ENCODE assay signal across 2 cellular contexts in the genomic region with DNA sequence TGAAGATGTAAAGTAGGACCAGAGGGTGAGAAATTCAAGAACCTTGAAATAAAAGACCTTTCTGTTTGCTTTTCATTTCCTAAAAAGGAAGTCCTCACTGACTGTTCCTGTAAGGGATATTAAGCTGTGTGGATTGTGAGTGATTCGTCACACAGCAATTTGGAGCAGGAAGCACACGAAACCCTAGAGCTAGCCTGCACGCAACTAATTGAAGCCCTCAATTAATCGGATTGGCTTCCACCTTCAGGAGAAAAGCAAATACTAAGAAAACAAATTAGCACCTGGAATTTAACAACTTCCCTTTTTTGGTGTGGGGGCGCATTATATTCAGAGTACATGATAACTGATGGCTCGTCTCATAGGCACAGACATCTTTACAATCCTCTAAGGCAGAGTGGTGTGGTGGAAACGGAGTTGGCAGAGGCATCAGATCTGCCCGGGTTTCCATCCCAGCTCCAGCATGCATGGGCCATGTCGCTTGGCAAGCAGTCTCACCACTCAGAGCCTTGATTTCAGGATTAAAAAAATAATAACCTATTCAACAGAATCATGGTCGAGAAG.
A peak's percentile ranks its signal among the peaks of the same experiment; 100 is the strongest.
TF ChIP-seq lines count a peak whose summit lies in the region.

No MANE protein-coding gene starts in this region.

TF ChIP-seq in HEK293, 187 proteins besides CTCF, POLR2A, EP300 and RAD21 (continued from another document and continues in another):
- TF ChIP-seq, protein P1, sequence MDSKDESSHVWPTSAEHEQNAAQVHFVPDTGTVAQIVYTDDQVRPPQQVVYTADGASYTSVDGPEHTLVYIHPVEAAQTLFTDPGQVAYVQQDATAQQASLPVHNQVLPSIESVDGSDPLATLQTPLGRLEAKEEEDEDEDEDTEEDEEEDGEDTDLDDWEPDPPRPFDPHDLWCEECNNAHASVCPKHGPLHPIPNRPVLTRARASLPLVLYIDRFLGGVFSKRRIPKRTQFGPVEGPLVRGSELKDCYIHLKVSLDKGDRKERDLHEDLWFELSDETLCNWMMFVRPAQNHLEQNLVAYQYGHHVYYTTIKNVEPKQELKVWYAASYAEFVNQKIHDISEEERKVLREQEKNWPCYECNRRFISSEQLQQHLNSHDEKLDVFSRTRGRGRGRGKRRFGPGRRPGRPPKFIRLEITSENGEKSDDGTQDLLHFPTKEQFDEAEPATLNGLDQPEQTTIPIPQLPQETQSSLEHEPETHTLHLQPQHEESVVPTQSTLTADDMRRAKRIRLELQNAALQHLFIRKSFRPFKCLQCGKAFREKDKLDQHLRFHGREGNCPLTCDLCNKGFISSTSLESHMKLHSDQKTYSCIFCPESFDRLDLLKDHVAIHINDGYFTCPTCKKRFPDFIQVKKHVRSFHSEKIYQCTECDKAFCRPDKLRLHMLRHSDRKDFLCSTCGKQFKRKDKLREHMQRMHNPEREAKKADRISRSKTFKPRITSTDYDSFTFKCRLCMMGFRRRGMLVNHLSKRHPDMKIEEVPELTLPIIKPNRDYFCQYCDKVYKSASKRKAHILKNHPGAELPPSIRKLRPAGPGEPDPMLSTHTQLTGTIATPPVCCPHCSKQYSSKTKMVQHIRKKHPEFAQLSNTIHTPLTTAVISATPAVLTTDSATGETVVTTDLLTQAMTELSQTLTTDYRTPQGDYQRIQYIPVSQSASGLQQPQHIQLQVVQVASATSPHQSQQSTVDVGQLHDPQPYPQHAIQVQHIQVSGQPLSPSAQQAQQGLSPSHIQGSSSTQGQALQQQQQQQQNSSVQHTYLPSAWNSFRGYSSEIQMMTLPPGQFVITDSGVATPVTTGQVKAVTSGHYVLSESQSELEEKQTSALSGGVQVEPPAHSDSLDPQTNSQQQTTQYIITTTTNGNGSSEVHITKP (tag by site-specific recombination; IDR thresholded peaks at IDR 0.05), result 0 out of 2 replicates have a peak, but pooled peaks have one; percentile 9
- TF ChIP-seq, protein P2, sequence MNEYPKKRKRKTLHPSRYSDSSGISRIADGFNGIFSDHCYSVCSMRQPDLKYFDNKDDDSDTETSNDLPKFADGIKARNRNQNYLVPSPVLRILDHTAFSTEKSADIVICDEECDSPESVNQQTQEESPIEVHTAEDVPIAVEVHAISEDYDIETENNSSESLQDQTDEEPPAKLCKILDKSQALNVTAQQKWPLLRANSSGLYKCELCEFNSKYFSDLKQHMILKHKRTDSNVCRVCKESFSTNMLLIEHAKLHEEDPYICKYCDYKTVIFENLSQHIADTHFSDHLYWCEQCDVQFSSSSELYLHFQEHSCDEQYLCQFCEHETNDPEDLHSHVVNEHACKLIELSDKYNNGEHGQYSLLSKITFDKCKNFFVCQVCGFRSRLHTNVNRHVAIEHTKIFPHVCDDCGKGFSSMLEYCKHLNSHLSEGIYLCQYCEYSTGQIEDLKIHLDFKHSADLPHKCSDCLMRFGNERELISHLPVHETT (tag by site-specific recombination; IDR thresholded peaks at IDR 0.05), result peak; percentile 11; the same call in 1 of the 2 replicates
- peak; percentile 80 for TF ChIP-seq BCL11A (tag by site-specific recombination; IDR thresholded peaks at IDR 0.05; ENCODE audit: low read depth)
- no peak for TF ChIP-seq YY1 (tag by site-specific recombination; IDR thresholded peaks at IDR 0.05)
- TF ChIP-seq SP3 (tag by site-specific recombination; IDR thresholded peaks at IDR 0.05), result 0 out of 2 replicates have a peak, but pooled peaks have one; percentile 7
- TF ChIP-seq, protein P3, sequence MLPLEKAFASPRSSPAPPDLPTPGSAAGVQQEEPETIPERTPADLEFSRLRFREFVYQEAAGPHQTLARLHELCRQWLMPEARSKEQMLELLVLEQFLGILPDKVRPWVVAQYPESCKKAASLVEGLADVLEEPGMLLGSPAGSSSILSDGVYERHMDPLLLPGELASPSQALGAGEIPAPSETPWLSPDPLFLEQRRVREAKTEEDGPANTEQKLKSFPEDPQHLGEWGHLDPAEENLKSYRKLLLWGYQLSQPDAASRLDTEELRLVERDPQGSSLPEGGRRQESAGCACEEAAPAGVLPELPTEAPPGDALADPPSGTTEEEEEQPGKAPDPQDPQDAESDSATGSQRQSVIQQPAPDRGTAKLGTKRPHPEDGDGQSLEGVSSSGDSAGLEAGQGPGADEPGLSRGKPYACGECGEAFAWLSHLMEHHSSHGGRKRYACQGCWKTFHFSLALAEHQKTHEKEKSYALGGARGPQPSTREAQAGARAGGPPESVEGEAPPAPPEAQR (tag by site-specific recombination; IDR thresholded peaks at IDR 0.05), result no peak
- TF ChIP-seq, protein P4, sequence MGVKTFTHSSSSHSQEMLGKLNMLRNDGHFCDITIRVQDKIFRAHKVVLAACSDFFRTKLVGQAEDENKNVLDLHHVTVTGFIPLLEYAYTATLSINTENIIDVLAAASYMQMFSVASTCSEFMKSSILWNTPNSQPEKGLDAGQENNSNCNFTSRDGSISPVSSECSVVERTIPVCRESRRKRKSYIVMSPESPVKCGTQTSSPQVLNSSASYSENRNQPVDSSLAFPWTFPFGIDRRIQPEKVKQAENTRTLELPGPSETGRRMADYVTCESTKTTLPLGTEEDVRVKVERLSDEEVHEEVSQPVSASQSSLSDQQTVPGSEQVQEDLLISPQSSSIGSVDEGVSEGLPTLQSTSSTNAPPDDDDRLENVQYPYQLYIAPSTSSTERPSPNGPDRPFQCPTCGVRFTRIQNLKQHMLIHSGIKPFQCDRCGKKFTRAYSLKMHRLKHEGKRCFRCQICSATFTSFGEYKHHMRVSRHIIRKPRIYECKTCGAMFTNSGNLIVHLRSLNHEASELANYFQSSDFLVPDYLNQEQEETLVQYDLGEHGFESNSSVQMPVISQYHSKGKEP (tag by site-specific recombination; IDR thresholded peaks at IDR 0.05), result peak; percentile 7; the same call in 1 of the 2 replicates
- TF ChIP-seq ZNF561 (tag by site-specific recombination; IDR thresholded peaks at IDR 0.05; ENCODE audit: borderline replicate concordance), result no peak
- TF ChIP-seq ZEB2 (tag by site-specific recombination; IDR thresholded peaks at IDR 0.05), result no peak
- TF ChIP-seq, protein P5, sequence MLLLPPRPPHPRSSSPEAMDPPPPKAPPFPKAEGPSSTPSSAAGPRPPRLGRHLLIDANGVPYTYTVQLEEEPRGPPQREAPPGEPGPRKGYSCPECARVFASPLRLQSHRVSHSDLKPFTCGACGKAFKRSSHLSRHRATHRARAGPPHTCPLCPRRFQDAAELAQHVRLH (tag by site-specific recombination; IDR thresholded peaks at IDR 0.05), result no peak
- no peak for TF ChIP-seq SCRT2 (tag by site-specific recombination; IDR thresholded peaks at IDR 0.05)
- TF ChIP-seq ZNF184 (tag by site-specific recombination; IDR thresholded peaks at IDR 0.05), result peak; percentile 86
- TF ChIP-seq ZNF138 (tag by site-specific recombination; IDR thresholded peaks at IDR 0.05; ENCODE audit: borderline replicate concordance), result no peak
- TF ChIP-seq OSR2 (tag by site-specific recombination; IDR thresholded peaks at IDR 0.05), result peak; percentile 84
- TF ChIP-seq GLIS1 (tag by site-specific recombination; IDR thresholded peaks at IDR 0.05), result peak; percentile 33; the same call in 1 of the 2 replicates
- TF ChIP-seq ZNF600 (tag by site-specific recombination; IDR thresholded peaks at IDR 0.05), result peak; percentile 17; the same call in 1 of the 2 replicates
- TF ChIP-seq GLI2 (tag by site-specific recombination; IDR thresholded peaks at IDR 0.05; ENCODE audit: borderline replicate concordance, low read depth), result no peak

TF ChIP-seq in SK-N-SH, 30 proteins besides CTCF, POLR2A, EP300 and RAD21 (continued from another document):
- no peak for TF ChIP-seq EZH2phosphoT487 (IDR thresholded peaks at IDR 0.05; ENCODE audit: borderline replicate concordance, low read depth)
- TF ChIP-seq MEF2A (IDR thresholded peaks at IDR 0.05; ENCODE audit: borderline replicate concordance, low read depth), result no peak
- TF ChIP-seq NRF1 (IDR thresholded peaks at IDR 0.05; ENCODE audit: low read depth, low read length), result no peak
- no peak for TF ChIP-seq RCOR1 (IDR thresholded peaks at IDR 0.05; ENCODE audit: low read length)
- TF ChIP-seq, protein P6, sequence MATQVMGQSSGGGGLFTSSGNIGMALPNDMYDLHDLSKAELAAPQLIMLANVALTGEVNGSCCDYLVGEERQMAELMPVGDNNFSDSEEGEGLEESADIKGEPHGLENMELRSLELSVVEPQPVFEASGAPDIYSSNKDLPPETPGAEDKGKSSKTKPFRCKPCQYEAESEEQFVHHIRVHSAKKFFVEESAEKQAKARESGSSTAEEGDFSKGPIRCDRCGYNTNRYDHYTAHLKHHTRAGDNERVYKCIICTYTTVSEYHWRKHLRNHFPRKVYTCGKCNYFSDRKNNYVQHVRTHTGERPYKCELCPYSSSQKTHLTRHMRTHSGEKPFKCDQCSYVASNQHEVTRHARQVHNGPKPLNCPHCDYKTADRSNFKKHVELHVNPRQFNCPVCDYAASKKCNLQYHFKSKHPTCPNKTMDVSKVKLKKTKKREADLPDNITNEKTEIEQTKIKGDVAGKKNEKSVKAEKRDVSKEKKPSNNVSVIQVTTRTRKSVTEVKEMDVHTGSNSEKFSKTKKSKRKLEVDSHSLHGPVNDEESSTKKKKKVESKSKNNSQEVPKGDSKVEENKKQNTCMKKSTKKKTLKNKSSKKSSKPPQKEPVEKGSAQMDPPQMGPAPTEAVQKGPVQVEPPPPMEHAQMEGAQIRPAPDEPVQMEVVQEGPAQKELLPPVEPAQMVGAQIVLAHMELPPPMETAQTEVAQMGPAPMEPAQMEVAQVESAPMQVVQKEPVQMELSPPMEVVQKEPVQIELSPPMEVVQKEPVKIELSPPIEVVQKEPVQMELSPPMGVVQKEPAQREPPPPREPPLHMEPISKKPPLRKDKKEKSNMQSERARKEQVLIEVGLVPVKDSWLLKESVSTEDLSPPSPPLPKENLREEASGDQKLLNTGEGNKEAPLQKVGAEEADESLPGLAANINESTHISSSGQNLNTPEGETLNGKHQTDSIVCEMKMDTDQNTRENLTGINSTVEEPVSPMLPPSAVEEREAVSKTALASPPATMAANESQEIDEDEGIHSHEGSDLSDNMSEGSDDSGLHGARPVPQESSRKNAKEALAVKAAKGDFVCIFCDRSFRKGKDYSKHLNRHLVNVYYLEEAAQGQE (IDR thresholded peaks at IDR 0.05; ENCODE audit: low read depth, low read length), result no peak
- peak; percentile 68 for TF ChIP-seq JUND (IDR thresholded peaks at IDR 0.05)
- TF ChIP-seq RXRA (IDR thresholded peaks at IDR 0.05; ENCODE audit: borderline replicate concordance, low read depth), result no peak
- TF ChIP-seq MXI1 (IDR thresholded peaks at IDR 0.05; ENCODE audit: low read depth, low read length), result no peak
- TF ChIP-seq YY1 (IDR thresholded peaks at IDR 0.05; ENCODE audit: low read depth), result no peak
- no peak for TF ChIP-seq RFX5 (IDR thresholded peaks at IDR 0.05; ENCODE audit: low read length)
- no peak for TF ChIP-seq FOXM1 (IDR thresholded peaks at IDR 0.05; ENCODE audit: low read depth)
- TF ChIP-seq, protein P7, sequence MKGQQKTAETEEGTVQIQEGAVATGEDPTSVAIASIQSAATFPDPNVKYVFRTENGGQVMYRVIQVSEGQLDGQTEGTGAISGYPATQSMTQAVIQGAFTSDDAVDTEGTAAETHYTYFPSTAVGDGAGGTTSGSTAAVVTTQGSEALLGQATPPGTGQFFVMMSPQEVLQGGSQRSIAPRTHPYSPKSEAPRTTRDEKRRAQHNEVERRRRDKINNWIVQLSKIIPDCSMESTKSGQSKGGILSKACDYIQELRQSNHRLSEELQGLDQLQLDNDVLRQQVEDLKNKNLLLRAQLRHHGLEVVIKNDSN (IDR thresholded peaks at IDR 0.05; ENCODE audit: borderline replicate concordance, low read depth), result no peak
- peak; percentile 24; the same call in 1 of the 2 replicates for TF ChIP-seq TCF12 (IDR thresholded peaks at IDR 0.05)
- TF ChIP-seq FOSL2 (IDR thresholded peaks at IDR 0.05; ENCODE audit: borderline replicate concordance, low read depth), result peak; percentile 75
- no peak for TF ChIP-seq CHD2 (IDR thresholded peaks at IDR 0.05; ENCODE audit: low read length, partially characterized antibody)
- TF ChIP-seq, protein P8, sequence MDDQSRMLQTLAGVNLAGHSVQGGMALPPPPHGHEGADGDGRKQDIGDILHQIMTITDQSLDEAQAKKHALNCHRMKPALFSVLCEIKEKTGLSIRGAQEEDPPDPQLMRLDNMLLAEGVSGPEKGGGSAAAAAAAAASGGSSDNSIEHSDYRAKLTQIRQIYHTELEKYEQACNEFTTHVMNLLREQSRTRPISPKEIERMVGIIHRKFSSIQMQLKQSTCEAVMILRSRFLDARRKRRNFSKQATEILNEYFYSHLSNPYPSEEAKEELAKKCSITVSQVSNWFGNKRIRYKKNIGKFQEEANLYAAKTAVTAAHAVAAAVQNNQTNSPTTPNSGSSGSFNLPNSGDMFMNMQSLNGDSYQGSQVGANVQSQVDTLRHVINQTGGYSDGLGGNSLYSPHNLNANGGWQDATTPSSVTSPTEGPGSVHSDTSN (IDR thresholded peaks at IDR 0.05), result peak; percentile 43; the same call in 1 of the 2 replicates
- no peak for TF ChIP-seq FOXJ3 (CRISPR knock-in tag; IDR thresholded peaks at IDR 0.05)
- TF ChIP-seq GABPA (IDR thresholded peaks at IDR 0.05; ENCODE audit: low read depth), result no peak
- TF ChIP-seq, protein P9, sequence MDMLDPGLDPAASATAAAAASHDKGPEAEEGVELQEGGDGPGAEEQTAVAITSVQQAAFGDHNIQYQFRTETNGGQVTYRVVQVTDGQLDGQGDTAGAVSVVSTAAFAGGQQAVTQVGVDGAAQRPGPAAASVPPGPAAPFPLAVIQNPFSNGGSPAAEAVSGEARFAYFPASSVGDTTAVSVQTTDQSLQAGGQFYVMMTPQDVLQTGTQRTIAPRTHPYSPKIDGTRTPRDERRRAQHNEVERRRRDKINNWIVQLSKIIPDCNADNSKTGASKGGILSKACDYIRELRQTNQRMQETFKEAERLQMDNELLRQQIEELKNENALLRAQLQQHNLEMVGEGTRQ (IDR thresholded peaks at IDR 0.05; ENCODE audit: borderline replicate concordance, low read depth, low read length), result no peak
- TF ChIP-seq TEAD4 (IDR thresholded peaks at IDR 0.05; ENCODE audit: borderline replicate concordance, insufficient read depth), result peak; percentile 31; the same call in 1 of the 2 replicates
